Comparison of ENCODE assay signal across 8 cellular contexts in genomic region chr12:93377252-93377542, GRCh38. TPM values are rescaled to one million over a fixed set of nuclear protein-coding genes. Genes with fewer than 3 reads are reported as not detected.
DNase-seq lines count a peak whose midpoint lies in the region; ATAC-seq and TF ChIP-seq lines count a peak whose summit lies in the region.

No MANE protein-coding gene starts in this region.

- peak overlapping the region; percentile 76 for H3K4me3 ChIP-seq in AG10803 (ENCODE audit: low read length)
- peak overlapping the region; percentile 92 for H3K4me3 ChIP-seq in OCI-LY1 (ENCODE audit: low read depth, low read length, poor library complexity, severe bottlenecking)
- peak overlapping the region; percentile 94 for H3K4me3 ChIP-seq in endodermal cell (ENCODE audit: low read length)

- H3K4me3 Mint-ChIP-seq in endodermal cell (peak overlapping the region; percentile 99), natural killer cell (peak overlapping the region; percentile 90)

- H3K9me3 ChIP-seq in OCI-LY1 (ENCODE audit: low read length) (no peaks in the 10 kb centered on the region), endodermal cell (ENCODE audit: control insufficient read depth, low read length) (no peaks in the 10 kb centered on the region)

- no peaks in the 10 kb centered on the region for H3K27me3 Mint-ChIP-seq in endodermal cell (ENCODE audit: insufficient read depth)
- peaks cover 0 to 5% of the 10 kb centered on the region in 2 donors for H3K27me3 Mint-ChIP-seq in natural killer cell (ENCODE audit: low read depth in 2 of 2)

- no peaks in the 10 kb centered on the region for H3K36me3 ChIP-seq in OCI-LY1 (ENCODE audit: insufficient read depth, low read length)
- H3K36me3 ChIP-seq in endodermal cell (ENCODE audit: control insufficient read depth, insufficient read depth, low read length), result peaks cover 38% of the 10 kb centered on the region

- WGBS in endodermal cell (ENCODE audit: insufficient coverage in 1 of 2, insufficient read length in 1 of 2), 2 experiments, result 26 to 45% methylated on average over 4 to 13 of the region's 13 CpGs

- no peaks in the 10 kb centered on the region for H3F3A ChIP-seq in OCI-LY1 (ENCODE audit: insufficient read depth, low read length)

- ATAC-seq in natural killer cell (no peak), GM19328 (IDR thresholded peaks at IDR 0.05; ENCODE audit: unreplicated experiment) (no peak), HG03521 (IDR thresholded peaks at IDR 0.05; ENCODE audit: unreplicated experiment) (no peak)

- H3K4me1 ChIP-seq in OCI-LY1 (ENCODE audit: insufficient read depth, low read length, severe bottlenecking) (peaks cover 31% of the 10 kb centered on the region), endodermal cell (ENCODE audit: control insufficient read depth, insufficient read depth, low read length) (peaks cover 6% of the 10 kb centered on the region)

- H3K36me3 Mint-ChIP-seq in endodermal cell (ENCODE audit: low read depth), result peaks cover 36% of the 10 kb centered on the region
- H3K36me3 Mint-ChIP-seq in natural killer cell, result no peaks in the 10 kb centered on the region

- peak overlapping the region; percentile 87 for H3K4me2 ChIP-seq in OCI-LY1 (ENCODE audit: low read length)

- TF ChIP-seq CTCF in AG10803 (conservative IDR thresholded peaks at IDR 0.05; ENCODE audit: low read length), result no peak
- TF ChIP-seq CTCF in OCI-LY1 (IDR thresholded peaks at IDR 0.05; ENCODE audit: low read length), result no peak
- TF ChIP-seq CTCF in endodermal cell (conservative IDR thresholded peaks at IDR 0.05), result no peak
- no peak for TF ChIP-seq CTCF in natural killer cell (IDR thresholded peaks at IDR 0.05)

- H3K27me3 ChIP-seq in OCI-LY1 (ENCODE audit: insufficient read depth, low read length) (no peaks in the 10 kb centered on the region), endodermal cell (ENCODE audit: control insufficient read depth, insufficient read depth, low read length, poor library complexity, severe bottlenecking) (no peaks in the 10 kb centered on the region)

- in situ Hi-C loops in ACHN (cut with HindIII; ENCODE audit: low pct_ligation_motif_present, low pct_unique_long_range_greater_than_20kb, low sequenced_read_pairs), result loop anchor here (25.0 kb wide), 1 partner anchor 365 kb away; no protein-coding TSS in a partner anchor

- no peaks in the 10 kb centered on the region for H3K9me2 ChIP-seq in OCI-LY1 (ENCODE audit: low read depth, low read length)

- DNase-seq in AG10803 (ENCODE audit: low read depth), result no peak
- DNase-seq in endodermal cell, result no peak
- DNase-seq in natural killer cell, result no peak
- DNase-seq in occipital lobe (lab: John Stamatoyannopoulos, UW), result no peak
- no peak for DNase-seq in ACHN

- no peaks in the 10 kb centered on the region for H4K20me1 ChIP-seq in OCI-LY1 (ENCODE audit: insufficient read depth, low read length)

- H3K9ac ChIP-seq in OCI-LY1 (ENCODE audit: low read length), result peak overlapping the region; percentile 45; the same call in 1 of the 2 replicates
- H3K9ac ChIP-seq in endodermal cell (ENCODE audit: extremely low read depth, low read length, poor library complexity, severe bottlenecking), result peak overlapping the region; percentile 79

- peaks cover 8% of the 10 kb centered on the region; the same call in 1 of the 2 replicates for H3K79me2 ChIP-seq in OCI-LY1 (ENCODE audit: insufficient read depth, low read length)

- intact Hi-C loops in natural killer cell (cut with micrococcal nuclease), result loop anchor here (1.0 to 5.0 kb wide), 3 partner anchors 65 to 450 kb away; partner anchors contain the start of genes EEA1, MRPL42 and UBE2N

- H3K27ac ChIP-seq in OCI-LY1 (ENCODE audit: low read depth, low read length, poor library complexity, severe bottlenecking) (no peak overlapping the region), endodermal cell (ENCODE audit: low read depth, low read length) (peak overlapping the region; percentile 65)

- H3K4me1 Mint-ChIP-seq in endodermal cell (peaks cover 45% of the 10 kb centered on the region), natural killer cell (peaks cover 33 to 41% of the 10 kb centered on the region in 2 donors)

- H3K27ac Mint-ChIP-seq in endodermal cell (peak overlapping the region; percentile 93), natural killer cell (peak overlapping the region in 1 of 2 donors; percentile 98)

- no peaks in the 10 kb centered on the region for H3K9me3 Mint-ChIP-seq in endodermal cell
- H3K9me3 Mint-ChIP-seq in natural killer cell, result no peaks in the 10 kb centered on the region

- H2AFZ ChIP-seq in OCI-LY1 (ENCODE audit: low read length), result peak overlapping the region; percentile 58; the same call in 1 of the 2 replicates

RNA-seq across cellular contexts. Expression of gene NUDT4, which starts 0.5 kb away (rescaled TPM):
- 100 to 1,000 TPM; 334 to 453 TPM for total RNA-seq in endodermal cell
- polyA plus RNA-seq in endodermal cell (2013, experiment 1 of 2), result 125 TPM
- polyA plus RNA-seq in endodermal cell (2013, experiment 2 of 2), result 149 TPM
- total RNA-seq in natural killer cell, result 10 to 100 TPM; 51.6 to 61.5 (median 52.2) TPM
- 151 TPM for total RNA-seq in occipital lobe
